ENCODE assay signal across 10 cellular contexts in the genomic region with DNA sequence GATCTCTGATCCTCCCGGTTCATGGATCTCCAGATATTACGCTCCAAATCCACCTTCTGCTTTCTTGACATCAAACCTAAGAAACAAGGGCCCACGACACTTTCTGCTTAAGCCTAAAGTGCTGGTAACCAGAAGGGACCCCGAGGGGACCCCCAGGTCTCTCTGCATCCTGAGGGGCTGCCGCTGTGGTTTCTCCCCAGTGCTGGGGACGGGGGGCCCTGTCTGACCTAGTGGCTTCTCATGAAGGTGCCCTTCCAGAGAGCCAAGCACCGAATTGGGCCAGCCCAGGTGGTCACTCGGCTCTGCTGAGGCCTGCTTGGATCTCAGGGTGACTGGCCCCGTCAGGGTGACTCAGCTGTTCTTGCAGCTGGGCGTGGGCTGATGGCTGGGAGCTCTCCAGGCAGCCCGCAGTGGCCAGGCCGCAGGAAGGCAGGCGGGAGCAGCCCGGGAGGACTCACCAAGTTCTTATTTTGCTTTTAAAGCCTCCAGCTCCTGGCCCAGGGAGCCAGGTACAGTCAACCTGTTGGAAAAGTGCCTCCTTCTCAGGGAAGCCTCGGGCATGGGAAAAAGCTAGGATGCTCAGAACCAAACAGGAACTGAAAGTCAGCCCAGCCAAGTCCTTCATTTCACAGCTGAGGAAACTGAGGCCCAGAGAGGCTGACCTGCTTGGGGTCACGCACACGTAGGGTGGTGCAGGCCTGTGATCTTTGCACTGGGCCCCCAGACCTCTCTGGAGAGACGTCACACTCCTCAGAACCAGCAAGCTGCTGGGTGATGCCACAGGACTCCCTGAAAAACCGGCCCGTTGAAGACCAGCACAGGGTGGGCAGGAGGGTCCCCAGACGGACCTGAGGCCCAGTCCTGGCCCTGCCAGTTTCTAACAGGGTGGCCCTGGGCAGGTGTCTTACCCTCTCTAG. TPM values are rescaled to one million over a fixed set of nuclear protein-coding genes. Genes with fewer than 3 reads are reported as not detected.
DNase-seq lines count a peak whose midpoint lies in the region; ATAC-seq and TF ChIP-seq lines count a peak whose summit lies in the region.
"Had no signal": no experiment of that assay in that cellular context is flagged by ENCODE, and none has a peak within 500 bp of the region (broad histone marks: within the 10 kb centered on the region; RNA-seq: fewer than 3 reads in every experiment).

No MANE protein-coding gene starts in this region.

- H3K36me3 ChIP-seq in colonic mucosa (no peaks in the 10 kb centered on the region), lung (ENCODE audit: control insufficient read depth in 2 of 2, insufficient read depth in 2 of 2, low read length in 2 of 2) (no peaks in the 10 kb centered on the region)

- TF ChIP-seq CTCF in colonic mucosa (IDR thresholded peaks at IDR 0.05) (no peak), lung (IDR thresholded peaks at IDR 0.05; ENCODE audit: control extremely low read depth, extremely low read depth) (no peak)

- peaks cover 13% of the 10 kb centered on the region for H3K4me1 Mint-ChIP-seq in stimulated activated effector memory CD8-positive, alpha-beta T cell treated with anti-CD3 and anti-CD28 coated beads, Interleukin-12 subunit alpha, Interleukin-12 subunit beta, amount 100 ng/mL, for 72 hours
- H3K4me1 Mint-ChIP-seq: B cell, IgD-negative memory B cell had no signal

- H3K9ac ChIP-seq in colonic mucosa (ENCODE audit: low read depth in 2 of 2, low read length in 2 of 2): no peak overlapping the region

- H3K4me3 Mint-ChIP-seq in stimulated activated effector memory CD8-positive, alpha-beta T cell treated with anti-CD3 and anti-CD28 coated beads, Interleukin-12 subunit alpha, Interleukin-12 subunit beta, amount 100 ng/mL, for 72 hours: no peak overlapping the region
- H3K4me3 Mint-ChIP-seq: B cell, IgD-negative memory B cell had no signal

- H3K36me3 Mint-ChIP-seq in stimulated activated effector memory CD8-positive, alpha-beta T cell treated with anti-CD3 and anti-CD28 coated beads, Interleukin-12 subunit alpha, Interleukin-12 subunit beta, amount 100 ng/mL, for 72 hours: peaks cover 6% of the 10 kb centered on the region
- H3K36me3 Mint-ChIP-seq: IgD-negative memory B cell had no signal

- peak; percentile 85 for DNase-seq in Right ventricle myocardium inferior (ENCODE audit: missing footprints)
- no peak for DNase-seq in cardiac septum (ENCODE audit: low spot score)
- peak; percentile 52 for DNase-seq in colonic mucosa
- DNase-seq in lung (ENCODE audit: low spot score): peak; percentile 48
- no peak for DNase-seq in NCI-H1694 treated with DMSO at 0.1 percent for 48 hours (lab: John Stamatoyannopoulos, UW)
- no peak for DNase-seq in stimulated activated effector memory CD8-positive, alpha-beta T cell treated with anti-CD3 and anti-CD28 coated beads, Interleukin-12 subunit alpha, Interleukin-12 subunit beta, amount 100 ng/mL, for 72 hours (ENCODE audit: low spot score in 2 of 2)
- DNase-seq in NCI-H1417 (lab: John Stamatoyannopoulos, UW): no peak

- intact Hi-C loops in Right ventricle myocardium inferior (cut with DNase I) (no loop called here), cardiac septum (cut with DNase I) (no loop called here), colonic mucosa (cut with DNase I) (no loop called here)

- H3K27ac ChIP-seq in colonic mucosa: no peak overlapping the region
- peak overlapping the region in 1 of 2 donors; percentile 46 for H3K27ac ChIP-seq in lung (ENCODE audit: low read depth in 1 of 2, low read length in 1 of 2)

- no peak overlapping the region for H3K27ac Mint-ChIP-seq in stimulated activated effector memory CD8-positive, alpha-beta T cell treated with anti-CD3 and anti-CD28 coated beads, Interleukin-12 subunit alpha, Interleukin-12 subunit beta, amount 100 ng/mL, for 72 hours
- H3K27ac Mint-ChIP-seq: B cell, IgD-negative memory B cell had no signal

- ATAC-seq in Right ventricle myocardium inferior (peak; percentile 95), lung (ENCODE audit: insufficient read depth, low FRiP score) (peak; percentile 70), HG03460 (IDR thresholded peaks at IDR 0.05; ENCODE audit: unreplicated experiment) (no peak)
- no peak for ATAC-seq in stimulated activated effector memory CD8-positive, alpha-beta T cell treated with anti-CD3 and anti-CD28 coated beads, Interleukin-12 subunit alpha, Interleukin-12 subunit beta, amount 100 ng/mL, for 72 hours

- H3K4me1 ChIP-seq in colonic mucosa (no peaks in the 10 kb centered on the region), lung (ENCODE audit: control insufficient read depth in 2 of 2, insufficient read depth in 2 of 2, low read length in 2 of 2) (peaks cover 0 to 7% of the 10 kb centered on the region in 2 donors)

- no peaks in the 10 kb centered on the region for H3K9me3 ChIP-seq in colonic mucosa
- H3K9me3 ChIP-seq in lung (ENCODE audit: control insufficient read depth in 2 of 2, insufficient read depth in 1 of 2, low read length in 1 of 2): no peaks in the 10 kb centered on the region

- no peaks in the 10 kb centered on the region for H3K27me3 ChIP-seq in colonic mucosa
- no peaks in the 10 kb centered on the region for H3K27me3 ChIP-seq in lung (ENCODE audit: control insufficient read depth, insufficient read depth)

- H3K9me3 Mint-ChIP-seq in stimulated activated effector memory CD8-positive, alpha-beta T cell treated with anti-CD3 and anti-CD28 coated beads, Interleukin-12 subunit alpha, Interleukin-12 subunit beta, amount 100 ng/mL, for 72 hours: no peaks in the 10 kb centered on the region
- H3K9me3 Mint-ChIP-seq: IgD-negative memory B cell had no signal

- H3K4me3 ChIP-seq in colonic mucosa (no peak overlapping the region), lung (no peak overlapping the region)

- 71 to 79% methylated on average over 21 of the region's 21 CpGs for WGBS in lung, 2 donors

RNA-seq across cellular contexts. Expression of a gene that starts 16.7 kb away (rescaled TPM):
- total RNA-seq in Right ventricle myocardium inferior (6.0 TPM), cardiac septum (7.5 TPM), colonic mucosa (10 to 100 TPM; 14.4 to 16.4 TPM), lung (10 to 100 TPM in 1 of 2 donors, 1 to 10 TPM in 1; 8.0 to 15.2 TPM)
- 10 to 100 TPM in 1 of 2 donors, 1 to 10 TPM in 1; 9.5 to 13.7 TPM for polyA plus RNA-seq in lung

RNA-seq across cellular contexts. Expression of a gene that starts 23.0 kb away (rescaled TPM):
- 41.7 TPM for total RNA-seq in Right ventricle myocardium inferior
- 48.6 TPM for total RNA-seq in cardiac septum
- total RNA-seq in colonic mucosa: 10 to 100 TPM; 33.6 to 37.4 TPM
- 10 to 100 TPM; 46.1 to 75.1 TPM for total RNA-seq in lung
- polyA plus RNA-seq in lung: 10 to 100 TPM; 53.7 to 58.9 TPM

RNA-seq across cellular contexts. Expression of a gene that starts 39.0 kb away (rescaled TPM):
- total RNA-seq in Right ventricle myocardium inferior (not detected), cardiac septum (2.8 TPM), colonic mucosa (100 to 1,000 TPM; 137 to 547 TPM), lung (10 to 100 TPM; 34.2 to 64.5 TPM)
- 100 to 1,000 TPM in 1 of 2 donors, 10 to 100 TPM in 1; 38.7 to 118 TPM for polyA plus RNA-seq in lung
- total RNA-seq: B cell had no signal
- polyA plus RNA-seq: IgD-negative memory B cell had no signal

RNA-seq across cellular contexts. Expression of a gene that starts 49.8 kb away (rescaled TPM):
- total RNA-seq in Right ventricle myocardium inferior: 72.1 TPM
- 73.0 TPM for total RNA-seq in cardiac septum
- total RNA-seq in colonic mucosa: 10 to 100 TPM; 20.8 to 32.8 TPM
- total RNA-seq in lung: 10 to 100 TPM; 27.0 to 34.6 TPM
- polyA plus RNA-seq in lung: 10 to 100 TPM in 1 of 2 donors, 1 to 10 TPM in 1; 6.8 to 10.4 TPM

Comparison
In these comparisons a context has a peak if more than half of its experiments do, and no peak if none do; other contexts are left out.
1. DNase-seq: peak in Right ventricle myocardium inferior (single experiment), colonic mucosa (single experiment) and lung (single experiment); none in cardiac septum (single experiment), NCI-H1694 treated with DMSO at 0.1 percent for 48 hours (single experiment), stimulated activated effector memory CD8-positive, alpha-beta T cell treated with anti-CD3 and anti-CD28 coated beads, Interleukin-12 subunit alpha, Interleukin-12 subunit beta, amount 100 ng/mL, for 72 hours (0 of 2) and NCI-H1417 (0 of 3).
2. ATAC-seq: peak in Right ventricle myocardium inferior (single experiment) and lung (single experiment); none in HG03460 (single experiment) and stimulated activated effector memory CD8-positive, alpha-beta T cell treated with anti-CD3 and anti-CD28 coated beads, Interleukin-12 subunit alpha, Interleukin-12 subunit beta, amount 100 ng/mL, for 72 hours (single experiment).